In the genomic region with DNA sequence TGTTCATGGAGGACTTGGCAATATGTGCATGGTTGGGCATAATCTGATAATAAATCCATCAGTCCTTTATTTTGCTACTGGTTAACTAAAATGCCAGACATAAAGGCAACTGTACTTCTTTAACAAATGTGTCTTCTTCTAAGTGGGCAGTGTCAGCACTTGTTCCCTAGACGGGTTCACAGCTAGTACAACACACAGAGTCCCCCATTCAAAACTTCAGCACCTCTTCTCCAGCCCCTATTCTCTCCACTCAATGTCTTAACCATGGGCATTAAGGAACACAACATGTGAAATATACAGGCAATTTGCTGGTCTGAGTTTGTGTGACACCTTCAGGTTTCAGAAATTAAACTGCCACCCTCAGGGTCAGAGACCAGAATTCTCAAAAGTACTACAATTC, we compare ENCODE assay signal across 16 cellular contexts.
A peak's percentile ranks its signal among the peaks of the same experiment; 100 is the strongest.
DNase-seq lines count a peak whose midpoint lies in the region; ATAC-seq and TF ChIP-seq lines count a peak whose summit lies in the region.
"Had no signal": no experiment of that assay in that cellular context is flagged by ENCODE, and none has a peak within 500 bp of the region (broad histone marks: within the 10 kb centered on the region; RNA-seq: fewer than 3 reads in every experiment).

No MANE protein-coding gene starts in this region.

- H4K91ac ChIP-seq in mesenchymal stem cell (ENCODE audit: low read length) = no peak overlapping the region

- no peak overlapping the region for H2BK12ac ChIP-seq in mesenchymal stem cell (ENCODE audit: low read length in 2 of 2)

- no peak overlapping the region for H2BK5ac ChIP-seq in mesenchymal stem cell (ENCODE audit: low read depth, low read length, poor library complexity, severe bottlenecking)

- H3K4me2 ChIP-seq in mammary epithelial cell (ENCODE audit: insufficient read depth, low read depth, low read length) (no peak overlapping the region), mesenchymal stem cell (ENCODE audit: low read length, poor library complexity, severe bottlenecking) (no peak overlapping the region)
- H3K4me2 ChIP-seq: BLaER1 had no signal

- 93% methylated on average over 1 of the region's 1 CpG for WGBS in mammary epithelial cell (ENCODE audit: low coverage, missing lambda C conversion rate)
- 86% methylated on average over 1 of the region's 1 CpG for WGBS in mesenchymal stem cell

- no peak overlapping the region for H3K18ac ChIP-seq in mesenchymal stem cell (ENCODE audit: low read depth in 1 of 2, low read length in 2 of 2)

- no peak overlapping the region for H2BK120ac ChIP-seq in mesenchymal stem cell (ENCODE audit: low read depth, low read length)

- peak overlapping the region; percentile 87 for H3K27ac Mint-ChIP-seq in MCF 10A (ENCODE audit: low read depth, unreplicated experiment)
- H3K27ac Mint-ChIP-seq in stimulated activated naive B cell treated with anti-CD40 and anti-IgM and Interleukin-4, amounts not matched to agents 10 μg/mL and 1 μg/mL and 100 μg/mL, for 72 hours = no peak overlapping the region
- H3K27ac Mint-ChIP-seq: CD8-positive, alpha-beta memory T cell had no signal

- H2AK5ac ChIP-seq in mesenchymal stem cell (ENCODE audit: low read length, severe bottlenecking) = no peak overlapping the region

- no peak overlapping the region for H3K23ac ChIP-seq in mesenchymal stem cell (ENCODE audit: low read length in 2 of 2)

- no peak overlapping the region for H3K9ac ChIP-seq in mammary epithelial cell (ENCODE audit: insufficient read depth, low read length)
- H3K9ac ChIP-seq in mesenchymal stem cell (ENCODE audit: low read length) = peak overlapping the region; percentile 64
- H3K9ac ChIP-seq: BLaER1 had no signal

- DNase-seq in MCF 10A (ENCODE audit: unreplicated experiment) = no peak
- no peak for DNase-seq in breast epithelium (ENCODE audit: low spot score in 2 of 2)
- no peak for DNase-seq in mammary epithelial cell
- DNase-seq in mesenchymal stem cell = no peak
- DNase-seq in tibial artery = no peak
- no peak for DNase-seq in stimulated activated naive B cell treated with anti-CD40 and anti-IgM and Interleukin-4, amounts not matched to agents 10 μg/mL and 1 μg/mL and 100 μg/mL, for 72 hours
- DNase-seq in omental fat pad (ENCODE audit: low spot score) = no peak
- DNase-seq: AML-193; Caco-2; CD8-positive, alpha-beta memory T cell; DND-41; GDM1 had no signal

- H3K27ac ChIP-seq in breast epithelium (peak overlapping the region in 1 of 2 donors; percentile 7), mammary epithelial cell (ENCODE audit: insufficient read depth, low read depth, low read length) (peak overlapping the region; percentile 36), mesenchymal stem cell (ENCODE audit: low read length, poor library complexity, severe bottlenecking) (no peak overlapping the region), tibial artery (peak overlapping the region; percentile 61 to 64)
- H3K27ac ChIP-seq: 22Rv1, BLaER1, HL-60 had no signal

- CTCF ChIA-PET in MCF 10A (lab: Yijun Ruan, JAX) (interaction anchor here (0.6 to 1.1 kb wide), 7 partner anchors 20 to 1482 kb away, joined by 3 to 5 read pairs (median 3); no protein-coding TSS in a partner anchor), mammary epithelial cell (lab: Charles Lee; ENCODE audit: low non-redundant PET) (no interaction called here)

- no peaks in the 10 kb centered on the region for H3K36me3 Mint-ChIP-seq in MCF 10A (ENCODE audit: insufficient read depth, unreplicated experiment)
- no peaks in the 10 kb centered on the region for H3K36me3 Mint-ChIP-seq in stimulated activated naive B cell treated with anti-CD40 and anti-IgM and Interleukin-4, amounts not matched to agents 10 μg/mL and 1 μg/mL and 100 μg/mL, for 72 hours
- H3K36me3 Mint-ChIP-seq: CD8-positive, alpha-beta memory T cell had no signal

- peak overlapping the region in 1 of 2 experiments; percentile 4 for H3K14ac ChIP-seq in mesenchymal stem cell (ENCODE audit: low read length in 2 of 2)

- H3K4ac ChIP-seq in mesenchymal stem cell (ENCODE audit: low read depth in 1 of 2, low read length in 2 of 2) = no peak overlapping the region

- H3K27me3 ChIP-seq in breast epithelium = no peaks in the 10 kb centered on the region
- no peaks in the 10 kb centered on the region for H3K27me3 ChIP-seq in mammary epithelial cell (ENCODE audit: insufficient read depth, low read length)
- no peaks in the 10 kb centered on the region for H3K27me3 ChIP-seq in mesenchymal stem cell (ENCODE audit: control insufficient read depth in 1 of 2, insufficient read depth in 1 of 2, low read length in 2 of 2)
- no peaks in the 10 kb centered on the region for H3K27me3 ChIP-seq in tibial artery
- H3K27me3 ChIP-seq: BLaER1 had no signal

- H2AFZ ChIP-seq in mammary epithelial cell (ENCODE audit: low read depth, low read length) = no peak overlapping the region
- H2AFZ ChIP-seq in mesenchymal stem cell (ENCODE audit: low read depth, low read length) = no peak overlapping the region

- H3K79me2 ChIP-seq in mammary epithelial cell (ENCODE audit: insufficient read depth, low read length) = peaks cover 24% of the 10 kb centered on the region

- intact Hi-C loops in MCF 10A (cut with micrococcal nuclease) = no loop called here
- intact Hi-C loops in breast epithelium (cut with DNase I; ENCODE audit: low total_unique reads) = no loop called here
- intact Hi-C loops in mammary epithelial cell (cut with micrococcal nuclease) = no loop called here
- intact Hi-C loops in tibial artery (cut with DNase I; ENCODE audit: low total_unique reads) = no loop called here

- ATAC-seq in stimulated activated naive B cell treated with anti-CD40 and anti-IgM and Interleukin-4, amounts not matched to agents 10 μg/mL and 1 μg/mL and 100 μg/mL, for 72 hours (replicated peaks) = no peak
- ATAC-seq in HG02870 (IDR thresholded peaks at IDR 0.05; ENCODE audit: unreplicated experiment) (no peak), omental fat pad (ENCODE audit: low FRiP score) (no peak)

- no peaks in the 10 kb centered on the region for H4K20me1 ChIP-seq in mammary epithelial cell (ENCODE audit: insufficient read depth, low read length)

- in situ Hi-C loops in mammary epithelial cell (cut with MboI; ENCODE audit: low sequenced_read_pairs in 2 of 2) = no loop called here

- H4K8ac ChIP-seq in mesenchymal stem cell (ENCODE audit: low read length) = no peak overlapping the region

- TF ChIP-seq POLR2A in breast epithelium (IDR thresholded peaks at IDR 0.05) = no peak

- no peaks in the 10 kb centered on the region for H3K9me3 Mint-ChIP-seq in MCF 10A (ENCODE audit: unreplicated experiment)
- H3K9me3 Mint-ChIP-seq in stimulated activated naive B cell treated with anti-CD40 and anti-IgM and Interleukin-4, amounts not matched to agents 10 μg/mL and 1 μg/mL and 100 μg/mL, for 72 hours = peaks cover 0 to 5% of the 10 kb centered on the region in 2 donors

- peaks cover 22% of the 10 kb centered on the region for H3K79me1 ChIP-seq in mesenchymal stem cell (replicated peaks; ENCODE audit: low read length, poor library complexity, severe bottlenecking)

- H3K4me1 ChIP-seq in breast epithelium (no peaks in the 10 kb centered on the region), mammary epithelial cell (ENCODE audit: insufficient read depth, low read length) (peaks cover 11% of the 10 kb centered on the region), mesenchymal stem cell (ENCODE audit: control insufficient read depth, insufficient read depth, low read depth, low read length) (no peaks in the 10 kb centered on the region), tibial artery (peaks cover 0 to 41% (median 23%) of the 10 kb centered on the region in 4 donors)
- H3K4me1 ChIP-seq: BLaER1 had no signal

- H3K27me3 Mint-ChIP-seq in MCF 10A (ENCODE audit: insufficient read depth, unreplicated experiment) = no peaks in the 10 kb centered on the region
- H3K27me3 Mint-ChIP-seq in stimulated activated naive B cell treated with anti-CD40 and anti-IgM and Interleukin-4, amounts not matched to agents 10 μg/mL and 1 μg/mL and 100 μg/mL, for 72 hours = no peaks in the 10 kb centered on the region

- H3K36me3 ChIP-seq in breast epithelium = no peaks in the 10 kb centered on the region
- no peaks in the 10 kb centered on the region for H3K36me3 ChIP-seq in mammary epithelial cell (ENCODE audit: insufficient read depth, low read length)
- no peaks in the 10 kb centered on the region for H3K36me3 ChIP-seq in mesenchymal stem cell (ENCODE audit: control insufficient read depth in 1 of 2, insufficient read depth in 2 of 2, low read depth in 1 of 2, low read length in 2 of 2)
- no peaks in the 10 kb centered on the region for H3K36me3 ChIP-seq in tibial artery
- H3K36me3 ChIP-seq: BLaER1 had no signal

- dilution Hi-C loops in mammary epithelial cell (cut with HindIII; ENCODE audit: low sequenced_read_pairs) = no loop called here

- H3K9me3 ChIP-seq in breast epithelium (no peaks in the 10 kb centered on the region), mammary epithelial cell (replicated peaks; ENCODE audit: insufficient read depth, low read length) (no peaks in the 10 kb centered on the region), mesenchymal stem cell (ENCODE audit: control insufficient read depth, low read length) (no peaks in the 10 kb centered on the region), tibial artery (no peaks in the 10 kb centered on the region)
- H3K9me3 ChIP-seq: BLaER1, Caco-2 had no signal

- H2BK15ac ChIP-seq in mesenchymal stem cell (ENCODE audit: low read depth, poor library complexity, severe bottlenecking) = no peak overlapping the region

- TF ChIP-seq CTCF in MCF 10A (IDR thresholded peaks at IDR 0.05; ENCODE audit: unreplicated experiment) (no peak), breast epithelium (IDR thresholded peaks at IDR 0.05) (no peak), mammary epithelial cell (conservative IDR thresholded peaks at IDR 0.05 in 1 of 2, IDR thresholded peaks at IDR 0.05 in 1 of 2; ENCODE audit: extremely low read depth in 1 of 2, insufficient read depth in 1 of 2, low read depth in 1 of 2, low read length in 2 of 2) (no peak), tibial artery (IDR thresholded peaks at IDR 0.05) (no peak), omental fat pad (IDR thresholded peaks at IDR 0.05) (no peak)

- POLR2A ChIA-PET in MCF 10A (lab: Yijun Ruan, JAX) = interaction anchor here (0.7 to 1.8 kb wide), 9 partner anchors 10 to 221 kb away, joined by 3 to 8 read pairs (median 4); no protein-coding TSS in a partner anchor

- H3K4me1 Mint-ChIP-seq in MCF 10A (ENCODE audit: insufficient read depth, unreplicated experiment) = peaks cover 17% of the 10 kb centered on the region
- H3K4me1 Mint-ChIP-seq in stimulated activated naive B cell treated with anti-CD40 and anti-IgM and Interleukin-4, amounts not matched to agents 10 μg/mL and 1 μg/mL and 100 μg/mL, for 72 hours = no peaks in the 10 kb centered on the region
- H3K4me1 Mint-ChIP-seq: CD8-positive, alpha-beta memory T cell had no signal

- H3K4me3 ChIP-seq in breast epithelium (no peak overlapping the region), mammary epithelial cell (replicated peaks in 1 of 3; ENCODE audit: insufficient read depth in 1 of 3, low read depth in 2 of 3, low read length in 3 of 3) (no peak overlapping the region), mesenchymal stem cell (ENCODE audit: insufficient read depth in 1 of 2, low read depth in 1 of 2, low read length in 2 of 2) (no peak overlapping the region), tibial artery (no peak overlapping the region)
- H3K4me3 ChIP-seq: BLaER1 had no signal

- BruUV-seq in MCF 10A (replicated peaks; lab: Mats Ljungman, UMichigan) (TSS peak; percentile 71), mammary epithelial cell (replicated peaks; lab: Mats Ljungman, UMichigan) (no TSS peak)

- no peak overlapping the region for H3K4me3 Mint-ChIP-seq in MCF 10A (ENCODE audit: unreplicated experiment)
- no peak overlapping the region for H3K4me3 Mint-ChIP-seq in stimulated activated naive B cell treated with anti-CD40 and anti-IgM and Interleukin-4, amounts not matched to agents 10 μg/mL and 1 μg/mL and 100 μg/mL, for 72 hours
- H3K4me3 Mint-ChIP-seq: CD8-positive, alpha-beta memory T cell had no signal
